ENCODE assay signal across 7 cellular contexts in genomic region chr9:91198881-91199280, GRCh38.
DNase-seq lines count a peak whose midpoint lies in the region; ATAC-seq and TF ChIP-seq lines count a peak whose summit lies in the region.
"Not testable (repeated sequence)": the region's sequence is repeated elsewhere in the genome, so short reads cannot be mapped to it uniquely, and the experiment has no call there.

No MANE protein-coding gene starts in this region.

- peaks cover 25% of the 10 kb centered on the region for H3K4me1 ChIP-seq in RWPE2 (ENCODE audit: insufficient read depth, poor library complexity, severe bottlenecking)
- H3K4me1 ChIP-seq in right lobe of liver, result peaks cover 0 to 44% (median 16%) of the 10 kb centered on the region in 4 donors
- peaks cover 46% of the 10 kb centered on the region for H3K4me1 ChIP-seq in psoas muscle
- H3K4me1 ChIP-seq in tibial nerve, result peaks cover 0 to 50% (median 44%) of the 10 kb centered on the region in 4 donors

- H3K4me1 Mint-ChIP-seq in CD14-positive monocyte, result peaks cover 67% of the 10 kb centered on the region
- H3K4me1 Mint-ChIP-seq in activated naive CD8-positive, alpha-beta T cell (ENCODE audit: low read depth), result peaks cover 42% of the 10 kb centered on the region
- H3K4me1 Mint-ChIP-seq in dendritic cell treated with granulocyte-macrophage colony-stimulating factor and Interleukin-4, amounts not matched to agents 40 ng/mL and 50 ng/mL, for 4 days (ENCODE audit: low read depth), result peaks cover 70% of the 10 kb centered on the region

- H3K9me3 ChIP-seq in RWPE2 (ENCODE audit: severe bottlenecking); right lobe of liver; psoas muscle: not testable (repeated sequence)
- peaks cover 0 to 14% (median 0%) of the 10 kb centered on the region in 4 donors for H3K9me3 ChIP-seq in tibial nerve

- H3K9me3 Mint-ChIP-seq in CD14-positive monocyte, result not testable (repeated sequence)
- peaks cover 13% of the 10 kb centered on the region for H3K9me3 Mint-ChIP-seq in activated naive CD8-positive, alpha-beta T cell (ENCODE audit: low read depth)
- peaks cover 28% of the 10 kb centered on the region for H3K9me3 Mint-ChIP-seq in dendritic cell treated with granulocyte-macrophage colony-stimulating factor and Interleukin-4, amounts not matched to agents 40 ng/mL and 50 ng/mL, for 4 days

- not testable (repeated sequence) for TF ChIP-seq EP300 in tibial nerve (IDR thresholded peaks at IDR 0.05)

- intact Hi-C loops in CD14-positive monocyte (cut with micrococcal nuclease), result loop anchor here in 1 of 2 donors (10.0 kb wide), 2 partner anchors 56 to 114 kb away; no protein-coding TSS in a partner anchor
- intact Hi-C loops in dendritic cell treated with granulocyte-macrophage colony-stimulating factor and Interleukin-4, amounts not matched to agents 40 ng/mL and 50 ng/mL, for 4 days (cut with micrococcal nuclease), result not testable (repeated sequence)
- intact Hi-C loops in right lobe of liver (cut with DNase I), result loop anchor here (10.0 kb wide), 2 partner anchors 204 to 226 kb away; partner anchors contain the start of gene NFIL3 (in 1 of the 2)
- intact Hi-C loops in psoas muscle (cut with DNase I), result loop anchor here (5.0 to 10.0 kb wide), 3 partner anchors 103 to 284 kb away; no protein-coding TSS in a partner anchor

- H3K27me3 Mint-ChIP-seq in CD14-positive monocyte (ENCODE audit: low read depth in 3 of 3); activated naive CD8-positive, alpha-beta T cell; dendritic cell treated with granulocyte-macrophage colony-stimulating factor and Interleukin-4, amounts not matched to agents 40 ng/mL and 50 ng/mL, for 4 days: not testable (repeated sequence)

- not testable (repeated sequence) for DNase-seq in CD14-positive monocyte (ENCODE audit: low spot score); RWPE2 (ENCODE audit: low spot score); right lobe of liver; psoas muscle; tibial nerve (ENCODE audit: low spot score in 2 of 2)

- WGBS in right lobe of liver (ENCODE audit: insufficient coverage, low coverage, low lambda C conversion rate, missing lambda C conversion rate), result 95% methylated on average over 4 of the region's 5 CpGs
- WGBS in psoas muscle, 3 donors, result 98 to 99% (median 98%) methylated on average over 5 of the region's 5 CpGs
- 95 to 97% methylated on average over 5 of the region's 5 CpGs for WGBS in tibial nerve, 2 donors

- H3K36me3 Mint-ChIP-seq in CD14-positive monocyte, result not testable (repeated sequence)
- peaks cover 23% of the 10 kb centered on the region for H3K36me3 Mint-ChIP-seq in activated naive CD8-positive, alpha-beta T cell
- H3K36me3 Mint-ChIP-seq in dendritic cell treated with granulocyte-macrophage colony-stimulating factor and Interleukin-4, amounts not matched to agents 40 ng/mL and 50 ng/mL, for 4 days (ENCODE audit: low read depth), result peaks cover 12% of the 10 kb centered on the region

- H3K36me3 ChIP-seq in RWPE2 (ENCODE audit: low read depth); right lobe of liver; psoas muscle (ENCODE audit: insufficient read depth in 1 of 2, low read depth in 1 of 2); tibial nerve: not testable (repeated sequence)

- H3K4me3 ChIP-seq in RWPE2 (ENCODE audit: severe bottlenecking); right lobe of liver; psoas muscle; tibial nerve: not testable (repeated sequence)

- not testable (repeated sequence) for ATAC-seq in RWPE2 (ENCODE audit: low read depth); right lobe of liver; psoas muscle

- not testable (repeated sequence) for TF ChIP-seq CTCF in CD14-positive monocyte (IDR thresholded peaks at IDR 0.05); RWPE2 (IDR thresholded peaks at IDR 0.05; ENCODE audit: poor library complexity, severe bottlenecking); right lobe of liver (IDR thresholded peaks at IDR 0.05); psoas muscle (IDR thresholded peaks at IDR 0.05); tibial nerve (IDR thresholded peaks at IDR 0.05)

- H3K27me3 ChIP-seq in RWPE2 (ENCODE audit: insufficient read depth, poor library complexity, severe bottlenecking); right lobe of liver; psoas muscle (ENCODE audit: insufficient read depth in 3 of 3, low read length in 2 of 3); tibial nerve: not testable (repeated sequence)

- H3K27ac Mint-ChIP-seq in CD14-positive monocyte, result peak overlapping the region in 6 of 7 donors; percentile 65 to 99 (median 99)
- peak overlapping the region; percentile 12 for H3K27ac Mint-ChIP-seq in activated naive CD8-positive, alpha-beta T cell
- H3K27ac Mint-ChIP-seq in dendritic cell treated with granulocyte-macrophage colony-stimulating factor and Interleukin-4, amounts not matched to agents 40 ng/mL and 50 ng/mL, for 4 days, result peak overlapping the region; percentile 100

- TF ChIP-seq POLR2A in right lobe of liver (IDR thresholded peaks at IDR 0.05); tibial nerve (IDR thresholded peaks at IDR 0.05): not testable (repeated sequence)

- H3K27ac ChIP-seq in RWPE2 (ENCODE audit: poor library complexity, severe bottlenecking) (peak overlapping the region; percentile 74), right lobe of liver (peak overlapping the region; percentile 83 to 99 (median 99)), psoas muscle (peak overlapping the region; percentile 100), tibial nerve (peak overlapping the region in 3 of 4 donors; percentile 3 to 94 (median 17))

- not testable (repeated sequence) for H3K4me3 Mint-ChIP-seq in CD14-positive monocyte; activated naive CD8-positive, alpha-beta T cell; dendritic cell treated with granulocyte-macrophage colony-stimulating factor and Interleukin-4, amounts not matched to agents 40 ng/mL and 50 ng/mL, for 4 days

Comparison
In these comparisons a context has a peak if more than half of its experiments do, and no peak if none do; other contexts are left out.
1. H3K27ac Mint-ChIP-seq: peak in every context shown above with its lines; median percentile 100 in dendritic cell treated with granulocyte-macrophage colony-stimulating factor and Interleukin-4, amounts not matched to agents 40 ng/mL and 50 ng/mL, for 4 days; 99 in CD14-positive monocyte; 12 in activated naive CD8-positive, alpha-beta T cell.
2. H3K27ac ChIP-seq: peak in every context shown above with its lines; median percentile 100 in psoas muscle; 99 in right lobe of liver; 74 in RWPE2; 17 in tibial nerve.